10 cellular contexts compared by ENCODE assay signal in the genomic region with DNA sequence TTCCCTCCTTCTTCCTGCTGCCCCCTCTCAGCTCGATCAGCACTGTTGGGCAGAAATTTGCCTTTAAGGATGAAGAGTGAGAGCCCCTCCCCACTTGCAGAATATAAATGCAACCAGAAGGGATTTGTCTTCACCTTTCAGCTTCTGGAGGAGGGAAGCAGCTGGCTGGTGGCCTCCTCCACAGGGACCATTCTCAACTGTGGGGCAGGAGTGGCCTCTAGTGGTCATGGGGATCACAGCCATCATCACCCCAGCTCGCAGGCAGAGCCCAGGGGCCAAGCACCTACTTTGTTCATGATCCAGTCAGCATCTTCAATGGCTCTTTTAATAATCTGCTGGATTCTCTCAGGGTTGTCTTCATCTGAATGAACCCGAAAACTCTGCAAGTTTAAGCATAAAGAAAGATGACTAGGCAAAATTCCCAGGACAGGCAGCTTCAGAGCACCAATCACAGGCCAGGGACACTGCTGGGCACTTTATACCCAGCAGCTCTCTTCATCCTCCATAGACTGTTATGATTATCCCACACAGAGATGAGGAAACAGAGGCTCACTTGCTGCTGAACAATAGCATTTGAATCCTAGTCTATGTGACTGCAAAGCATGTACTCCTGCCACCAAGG. TPM values are rescaled to one million over a fixed set of nuclear protein-coding genes. Genes with fewer than 3 reads are reported as not detected.
A peak's percentile ranks its signal among the peaks of the same experiment; 100 is the strongest.
DNase-seq lines count a peak whose midpoint lies in the region; FAIRE-seq and TF ChIP-seq lines count a peak whose summit lies in the region.
"Had no signal": no experiment of that assay in that cellular context is flagged by ENCODE, and none has a peak within 500 bp of the region (broad histone marks: within the 10 kb centered on the region; RNA-seq: fewer than 3 reads in every experiment).

No MANE protein-coding gene starts in this region.

- DNase-seq in NCI-H1436 (lab: John Stamatoyannopoulos, UW) (peak; percentile 82), NCI-H1436 treated with DMSO at 0.1 percent for 48 hours (lab: John Stamatoyannopoulos, UW) (no peak), HTR-8/SVneo (ENCODE audit: insufficient read length, low spot score) (peak; percentile 91), RCC 7860 (ENCODE audit: low spot score) (peak; percentile 15), fibroblast of lung (ENCODE audit: low read depth in 2 of 2) (peak; percentile 33 to 50), substantia nigra (lab: John Stamatoyannopoulos, UW) (peak in 45 of 49 donors; percentile 4 to 84 (median 58))
- peak; percentile 82 to 83 for DNase-seq in activated T-cell treated with anti-CD3 and anti-CD28 coated beads, Interleukin-2, amount 50 U/mL, for 48 hours

- TF ChIP-seq RAD21 in neural cell (conservative IDR thresholded peaks at IDR 0.05): peak; percentile 78

- no peaks in the 10 kb centered on the region for H3K9me2 ChIP-seq in neural cell (ENCODE audit: insufficient read depth, low read length)

- TF ChIP-seq EP300 in neural cell (conservative IDR thresholded peaks at IDR 0.05; ENCODE audit: poor library complexity, severe bottlenecking): no peak

- H3K27ac ChIP-seq in fibroblast of lung (ENCODE audit: insufficient read depth, low read length): no peak overlapping the region
- no peak overlapping the region for H3K27ac ChIP-seq in neural cell (ENCODE audit: low read length)
- H3K27ac ChIP-seq in substantia nigra (ENCODE audit: low read depth, low read length, poor library complexity, severe bottlenecking): no peak overlapping the region
- H3K27ac ChIP-seq: BLaER1 treated with 17β-estradiol and CSF1 and Interleukin-3, amounts not matched to agents 10 nM and 100 nM; neutrophil had no signal

- H3K4me2 ChIP-seq in fibroblast of lung (ENCODE audit: extremely low read depth, insufficient read depth, low read length) (no peak overlapping the region), neural cell (ENCODE audit: low read length) (no peak overlapping the region)

- H3K9me3 ChIP-seq in fibroblast of lung (ENCODE audit: control insufficient read depth, insufficient read depth, low read depth, low read length) (no peaks in the 10 kb centered on the region), neural cell (ENCODE audit: low read length) (no peaks in the 10 kb centered on the region)
- H3K9me3 ChIP-seq: BLaER1 treated with 17β-estradiol and CSF1 and Interleukin-3, amounts not matched to agents 10 nM and 100 nM; neutrophil had no signal

- no peaks in the 10 kb centered on the region for H3F3A ChIP-seq in neural cell (ENCODE audit: insufficient read depth, low read length, poor library complexity, severe bottlenecking)

- H3K4me1 ChIP-seq in fibroblast of lung (ENCODE audit: control insufficient read depth, extremely low read depth, insufficient read depth, low read length): no peaks in the 10 kb centered on the region

- H3K79me2 ChIP-seq in fibroblast of lung (ENCODE audit: control insufficient read depth, insufficient read depth, low read length) (no peaks in the 10 kb centered on the region), neural cell (replicated peaks; ENCODE audit: insufficient read depth, low read length) (no peaks in the 10 kb centered on the region)

- TF ChIP-seq CTCF in fibroblast of lung (conservative IDR thresholded peaks at IDR 0.05 in 1 of 2, IDR thresholded peaks at IDR 0.05 in 1 of 2; ENCODE audit: low read depth in 1 of 2, low read length in 2 of 2) (peak; percentile 83 to 85), neural cell (IDR thresholded peaks at IDR 0.05; ENCODE audit: poor library complexity, severe bottlenecking) (peak; percentile 73)

- H4K20me1 ChIP-seq in fibroblast of lung (ENCODE audit: control insufficient read depth, extremely low read depth, insufficient read depth, low read length) (no peaks in the 10 kb centered on the region), neural cell (ENCODE audit: insufficient read depth) (no peaks in the 10 kb centered on the region)

- H3K27me3 ChIP-seq in fibroblast of lung (ENCODE audit: control insufficient read depth, insufficient read depth, low read length): no peaks in the 10 kb centered on the region
- H3K27me3 ChIP-seq in neural cell (ENCODE audit: insufficient read depth, low read depth, low read length): no peaks in the 10 kb centered on the region
- H3K27me3 ChIP-seq: BLaER1 treated with 17β-estradiol and CSF1 and Interleukin-3, amounts not matched to agents 10 nM and 100 nM; neutrophil had no signal

- no peak overlapping the region for H3K4me3 ChIP-seq in fibroblast of lung (replicated peaks in 1 of 4; ENCODE audit: control extremely low read depth in 1 of 4, insufficient read depth in 1 of 4, low read depth in 3 of 4, low read length in 4 of 4)
- no peak overlapping the region for H3K4me3 ChIP-seq in neural cell (ENCODE audit: low read length)
- H3K4me3 ChIP-seq: BLaER1 treated with 17β-estradiol and CSF1 and Interleukin-3, amounts not matched to agents 10 nM and 100 nM had no signal

- no peak overlapping the region for H2AFZ ChIP-seq in fibroblast of lung (ENCODE audit: low read length)
- no peak overlapping the region for H2AFZ ChIP-seq in neural cell (ENCODE audit: low read depth, low read length)

- FAIRE-seq in HTR-8/SVneo (lab: Jason Lieb, UNC) (peak; percentile 70), RCC 7860 (lab: Jason Lieb, UNC) (no peak)

- H3K9ac ChIP-seq in fibroblast of lung (ENCODE audit: insufficient read depth, low read length): no peak overlapping the region
- no peak overlapping the region for H3K9ac ChIP-seq in neural cell (ENCODE audit: low read length)

- H3K36me3 ChIP-seq in fibroblast of lung (ENCODE audit: control insufficient read depth, insufficient read depth, low read length): no peaks in the 10 kb centered on the region
- H3K36me3 ChIP-seq in neural cell (ENCODE audit: insufficient read depth, low read length): no peaks in the 10 kb centered on the region
- H3K36me3 ChIP-seq: BLaER1 treated with 17β-estradiol and CSF1 and Interleukin-3, amounts not matched to agents 10 nM and 100 nM; neutrophil had no signal

TF ChIP-seq in neural cell, 6 proteins besides CTCF, POLR2A, EP300 and RAD21:
- TF ChIP-seq SMC3 (conservative IDR thresholded peaks at IDR 0.05; ENCODE audit: poor library complexity) (peak; percentile 69), POLR2AphosphoS5 (IDR thresholded peaks at IDR 0.05) (no peak), REST (IDR thresholded peaks at IDR 0.05; ENCODE audit: borderline replicate concordance) (no peak), EZH2 (IDR thresholded peaks at IDR 0.05; ENCODE audit: borderline replicate concordance, insufficient read depth, low read length, poor library complexity, severe bottlenecking) (no peak), MXI1 (conservative IDR thresholded peaks at IDR 0.05; ENCODE audit: poor library complexity, severe bottlenecking) (no peak)

RNA-seq across cellular contexts. Expression of gene LYRM9, which starts 13.1 kb away (rescaled TPM):
- total RNA-seq in fibroblast of lung: 4.4 and 9.7 TPM in 2 replicates
- polyA plus RNA-seq in fibroblast of lung: 4.5 and 13.7 TPM in 2 replicates
- polyA plus RNA-seq in fibroblast of lung (2012): 6.3 and 13.5 TPM in 2 replicates
- polyA minus RNA-seq in fibroblast of lung (ENCODE audit: low replicate concordance): 1.3 and 2.1 TPM in 2 replicates
- polyA plus RNA-seq in neural cell: 80.4 and 83.8 TPM in 2 replicates
- polyA minus RNA-seq in neural cell: 33.1 and 48.0 TPM in 2 replicates
